ENCODE assay signal across 21 cellular contexts in genomic region chr10:117519895-117520294, GRCh38. TPM values are rescaled to one million over a fixed set of nuclear protein-coding genes. Genes with fewer than 3 reads are reported as not detected.
DNase-seq lines count a peak whose midpoint lies in the region; ATAC-seq and TF ChIP-seq lines count a peak whose summit lies in the region.
"Had no signal": no experiment of that assay in that cellular context is flagged by ENCODE, and none has a peak within 500 bp of the region (broad histone marks: within the 10 kb centered on the region; RNA-seq: fewer than 3 reads in every experiment).

No MANE protein-coding gene starts in this region.

- POLR2A ChIA-PET in Caco-2 (lab: Charles Lee) = no interaction called here

- peaks cover 7% of the 10 kb centered on the region for H3K9me3 Mint-ChIP-seq in Caco-2 (ENCODE audit: unreplicated experiment)
- H3K9me3 Mint-ChIP-seq: CD8-positive, alpha-beta T cell had no signal

- H3K4me1 ChIP-seq in Caco-2 = peaks cover 50% of the 10 kb centered on the region
- H3K4me1 ChIP-seq in lower lobe of right lung = no peaks in the 10 kb centered on the region
- H3K4me1 ChIP-seq: BLaER1 had no signal

- peak overlapping the region; percentile 85 for H3K27ac Mint-ChIP-seq in Caco-2 (ENCODE audit: unreplicated experiment)
- H3K27ac Mint-ChIP-seq: B cell; CD4-positive, CD25-positive, alpha-beta regulatory T cell; CD8-positive, alpha-beta T cell had no signal

- ATAC-seq in lower lobe of right lung = no peak
- ATAC-seq: CD8-positive, alpha-beta T cell; GM12878 had no signal

- H3K27me3 Mint-ChIP-seq in Caco-2 (ENCODE audit: insufficient read depth, unreplicated experiment) = no peaks in the 10 kb centered on the region

- peaks cover 5% of the 10 kb centered on the region for H3K36me3 Mint-ChIP-seq in Caco-2 (ENCODE audit: insufficient read depth, unreplicated experiment)
- H3K36me3 Mint-ChIP-seq: CD4-positive, CD25-positive, alpha-beta regulatory T cell; CD8-positive, alpha-beta T cell had no signal

- TF ChIP-seq CTCF in Caco-2 (IDR thresholded peaks at IDR 0.05; ENCODE audit: insufficient read depth in 1 of 2, low read depth in 1 of 2, low read length in 1 of 2, severe bottlenecking in 1 of 2, unreplicated experiment in 1 of 2) (no peak), fibroblast of villous mesenchyme (IDR thresholded peaks at IDR 0.05; ENCODE audit: insufficient read depth, low read depth, low read length) (no peak), lower lobe of right lung (IDR thresholded peaks at IDR 0.05) (no peak)

- DNase-seq in Caco-2 = no peak
- DNase-seq in GM04503 (ENCODE audit: low read depth) = peak; percentile 39
- DNase-seq in fibroblast of villous mesenchyme (ENCODE audit: low read depth) = peak; percentile 37
- DNase-seq in lower lobe of right lung = no peak
- DNase-seq in NCI-H1694 (lab: John Stamatoyannopoulos, UW) = no peak
- no peak for DNase-seq in D341Med (ENCODE audit: low spot score)
- DNase-seq: CD4-positive, CD25-positive, alpha-beta regulatory T cell; CD8-positive, alpha-beta T cell; DMS53; DMS79 treated with DMSO at 0.1 percent for 48 hours; GF-D8; GM23248; H7; HCEC 1CT had no signal

- no peak overlapping the region for H3K4me3 Mint-ChIP-seq in Caco-2 (ENCODE audit: unreplicated experiment)
- H3K4me3 Mint-ChIP-seq: B cell; CD4-positive, CD25-positive, alpha-beta regulatory T cell; CD8-positive, alpha-beta T cell had no signal

- H3K4me3 ChIP-seq in Caco-2 (ENCODE audit: low read depth, low read length) = no peak overlapping the region
- H3K4me3 ChIP-seq in fibroblast of villous mesenchyme (ENCODE audit: low read depth, low read length) = no peak overlapping the region
- H3K4me3 ChIP-seq in lower lobe of right lung = no peak overlapping the region
- H3K4me3 ChIP-seq: BLaER1, GM12878, GM23248 had no signal

- H3K27me3 ChIP-seq in Caco-2 (replicated peaks; ENCODE audit: control insufficient read depth, insufficient read depth, low read length) (no peaks in the 10 kb centered on the region), lower lobe of right lung (ENCODE audit: low read depth) (peaks cover 43% of the 10 kb centered on the region)
- H3K27me3 ChIP-seq: BLaER1 had no signal

- intact Hi-C loops in Caco-2 (cut with micrococcal nuclease; ENCODE audit: unreplicated experiment) = loop anchor here (2.0 kb wide), 1 partner anchor 15 kb away; no protein-coding TSS in a partner anchor
- intact Hi-C loops in lower lobe of right lung (cut with DNase I) = no loop called here

- CTCF ChIA-PET in Caco-2 (lab: Charles Lee) = no interaction called here

- no peak overlapping the region for H3K27ac ChIP-seq in lower lobe of right lung
- H3K27ac ChIP-seq: BLaER1, C4-2B, GM23248 had no signal

- no peaks in the 10 kb centered on the region for H3K36me3 ChIP-seq in Caco-2 (ENCODE audit: control insufficient read depth, insufficient read depth, low read length)
- no peaks in the 10 kb centered on the region for H3K36me3 ChIP-seq in lower lobe of right lung
- H3K36me3 ChIP-seq: BLaER1 had no signal

- peaks cover 31% of the 10 kb centered on the region for H3K4me1 Mint-ChIP-seq in Caco-2 (ENCODE audit: low read depth, unreplicated experiment)
- H3K4me1 Mint-ChIP-seq: B cell had no signal

- no peaks in the 10 kb centered on the region for H3K9me3 ChIP-seq in Caco-2
- H3K9me3 ChIP-seq in lower lobe of right lung = no peaks in the 10 kb centered on the region
- H3K9me3 ChIP-seq: BLaER1 had no signal

- BruUV-seq in Caco-2 (replicated peaks; lab: Mats Ljungman, UMichigan) = no TSS peak

RNA-seq across cellular contexts. Expression of gene EMX2, which starts 22.7 kb away (rescaled TPM):
- total RNA-seq in Caco-2 (2022) (4.7 and 4.9 TPM in 2 replicates), fibroblast of villous mesenchyme (4.5 and 10.8 TPM in 2 replicates), lower lobe of right lung (not detected)
- total RNA-seq: A673; B cell; CD4-positive, CD25-positive, alpha-beta regulatory T cell; CD8-positive, alpha-beta T cell; G401; GM12878; H1; H7 had no signal

Comparison
In these comparisons a context has a peak if more than half of its experiments do, and no peak if none do; other contexts are left out.
1. DNase-seq: peak in GM04503 (single experiment) and fibroblast of villous mesenchyme (single experiment); none in Caco-2 (0 of 2), lower lobe of right lung (single experiment), NCI-H1694 (single experiment) and D341Med (single experiment).